In the genomic region with DNA sequence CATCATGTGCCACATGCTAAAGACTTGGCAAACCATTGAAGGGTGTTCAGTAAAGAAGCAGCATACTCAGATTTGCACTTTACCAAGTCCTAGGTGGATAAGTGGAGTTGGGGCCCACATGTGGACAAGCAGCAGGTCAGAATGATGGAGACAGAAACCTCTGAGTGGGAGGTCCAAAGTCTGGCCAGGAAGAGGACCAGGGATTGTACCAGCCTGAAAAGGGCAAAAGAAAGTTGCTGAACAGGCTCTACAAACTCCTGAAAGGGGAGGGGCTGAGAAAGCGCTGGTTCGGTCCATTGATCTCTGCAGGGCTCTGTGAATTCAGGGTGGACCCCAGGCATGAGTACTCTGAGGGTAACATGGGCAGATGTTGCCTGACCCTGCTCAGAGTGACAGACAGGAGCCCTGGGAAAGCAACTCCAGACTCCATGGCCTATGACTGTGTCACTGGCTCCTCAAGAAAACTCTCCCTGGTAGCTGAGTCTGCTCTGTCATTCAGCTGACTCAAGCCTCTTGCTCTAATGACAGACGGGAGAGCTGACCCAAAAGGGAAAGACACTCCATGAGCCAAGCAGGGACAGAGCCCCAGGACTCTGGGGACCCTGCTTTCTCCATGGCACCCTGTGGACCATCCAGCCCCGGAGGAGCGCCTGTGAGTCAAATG, we compare ENCODE assay signal across 1 cellular context.
TF ChIP-seq lines count a peak whose summit lies in the region.

No MANE protein-coding gene starts in this region.

TF ChIP-seq in K562, 482 proteins besides CTCF, POLR2A, EP300 and RAD21:
- TF ChIP-seq HCFC1 (IDR thresholded peaks at IDR 0.05; ENCODE audit: low read depth, low read length) (no peak), NFYB (IDR thresholded peaks at IDR 0.05; ENCODE audit: extremely low read depth, insufficient read length) (no peak), PKNOX1 (IDR thresholded peaks at IDR 0.05) (peak; percentile 46; the same call in 1 of the 2 replicates)
